In genomic region chr2:46657042-46657504, GRCh38 we compare ENCODE assay signal across 9 cellular contexts. TPM values are rescaled to one million over a fixed set of nuclear protein-coding genes. Genes with fewer than 3 reads are reported as not detected.
DNase-seq lines count a peak whose midpoint lies in the region; ATAC-seq, FAIRE-seq and TF ChIP-seq lines count a peak whose summit lies in the region.
"Had no signal": no experiment of that assay in that cellular context is flagged by ENCODE, and none has a peak within 500 bp of the region (broad histone marks: within the 10 kb centered on the region; RNA-seq: fewer than 3 reads in every experiment).

No MANE protein-coding gene starts in this region.

- ATAC-seq in lower lobe of right lung (peak; percentile 91 to 92), HG02973 (IDR thresholded peaks at IDR 0.05; ENCODE audit: unreplicated experiment) (no peak)

- H3K27me3 ChIP-seq in brain microvascular endothelial cell (replicated peaks) (no peaks in the 10 kb centered on the region), lower lobe of right lung (ENCODE audit: low read depth) (no peaks in the 10 kb centered on the region)

- H3K4me1 ChIP-seq in lower lobe of right lung = peaks cover 17% of the 10 kb centered on the region

- DNase-seq in NCI-H2171 treated with DMSO at 0.1 percent for 48 hours (lab: John Stamatoyannopoulos, UW) (peak; percentile 53), NCI-H2171 (lab: John Stamatoyannopoulos, UW) (no peak), NCI-H146 (lab: John Stamatoyannopoulos, UW) (peak; percentile 58), brain microvascular endothelial cell (no peak), lower lobe of right lung (no peak), frontal cortex (ENCODE audit: low spot score in 2 of 2) (no peak), mesenteric fat pad (ENCODE audit: low spot score) (no peak)

- TF ChIP-seq CTCF in brain microvascular endothelial cell (IDR thresholded peaks at IDR 0.05; ENCODE audit: low read depth, low read length, missing control alignments) (peak; percentile 67), lower lobe of right lung (IDR thresholded peaks at IDR 0.05) (peak; percentile 41)

- no peak for FAIRE-seq in frontal cortex (lab: Jason Lieb, UNC)
- FAIRE-seq: TTC549 had no signal

- no peak overlapping the region for H3K4me3 ChIP-seq in brain microvascular endothelial cell (ENCODE audit: low read depth, low read length)
- no peak overlapping the region for H3K4me3 ChIP-seq in lower lobe of right lung

- in situ Hi-C loops in brain microvascular endothelial cell (cut with HindIII; ENCODE audit: low pct_ligation_motif_present, low sequenced_read_pairs) = no loop called here

- H3K36me3 ChIP-seq in brain microvascular endothelial cell (replicated peaks) = no peaks in the 10 kb centered on the region
- no peaks in the 10 kb centered on the region for H3K36me3 ChIP-seq in lower lobe of right lung

- no peak overlapping the region for H3K27ac ChIP-seq in brain microvascular endothelial cell
- H3K27ac ChIP-seq in lower lobe of right lung = peak overlapping the region; percentile 62

- H3K9me3 ChIP-seq in lower lobe of right lung = no peaks in the 10 kb centered on the region

- intact Hi-C loops in lower lobe of right lung (cut with DNase I) = no loop called here

RNA-seq across cellular contexts. Expression of gene CRIPT, which starts 40.1 kb away (rescaled TPM):
- total RNA-seq in lower lobe of right lung = 15.6 TPM
- total RNA-seq in frontal cortex = 46.1 TPM
- total RNA-seq in mesenteric fat pad = 10.3 TPM

RNA-seq across cellular contexts. Expression of gene PIGF, which starts 40.2 kb away (rescaled TPM):
- total RNA-seq in lower lobe of right lung (17.9 TPM), frontal cortex (26.5 TPM), mesenteric fat pad (20.0 TPM)

RNA-seq across cellular contexts. Expression of gene SOCS5, which starts 42.0 kb away (rescaled TPM):
- 21.4 TPM for total RNA-seq in lower lobe of right lung
- 37.9 TPM for total RNA-seq in frontal cortex
- total RNA-seq in mesenteric fat pad = 24.5 TPM

Comparison
In these comparisons a context has a peak if more than half of its experiments do, and no peak if none do; other contexts are left out.
1. DNase-seq: peak in NCI-H2171 treated with DMSO at 0.1 percent for 48 hours (single experiment) and NCI-H146 (single experiment); none in NCI-H2171 (single experiment), brain microvascular endothelial cell (single experiment), lower lobe of right lung (single experiment), frontal cortex (0 of 2) and mesenteric fat pad (single experiment).